ENCODE assay signal across 11 cellular contexts in the genomic region with DNA sequence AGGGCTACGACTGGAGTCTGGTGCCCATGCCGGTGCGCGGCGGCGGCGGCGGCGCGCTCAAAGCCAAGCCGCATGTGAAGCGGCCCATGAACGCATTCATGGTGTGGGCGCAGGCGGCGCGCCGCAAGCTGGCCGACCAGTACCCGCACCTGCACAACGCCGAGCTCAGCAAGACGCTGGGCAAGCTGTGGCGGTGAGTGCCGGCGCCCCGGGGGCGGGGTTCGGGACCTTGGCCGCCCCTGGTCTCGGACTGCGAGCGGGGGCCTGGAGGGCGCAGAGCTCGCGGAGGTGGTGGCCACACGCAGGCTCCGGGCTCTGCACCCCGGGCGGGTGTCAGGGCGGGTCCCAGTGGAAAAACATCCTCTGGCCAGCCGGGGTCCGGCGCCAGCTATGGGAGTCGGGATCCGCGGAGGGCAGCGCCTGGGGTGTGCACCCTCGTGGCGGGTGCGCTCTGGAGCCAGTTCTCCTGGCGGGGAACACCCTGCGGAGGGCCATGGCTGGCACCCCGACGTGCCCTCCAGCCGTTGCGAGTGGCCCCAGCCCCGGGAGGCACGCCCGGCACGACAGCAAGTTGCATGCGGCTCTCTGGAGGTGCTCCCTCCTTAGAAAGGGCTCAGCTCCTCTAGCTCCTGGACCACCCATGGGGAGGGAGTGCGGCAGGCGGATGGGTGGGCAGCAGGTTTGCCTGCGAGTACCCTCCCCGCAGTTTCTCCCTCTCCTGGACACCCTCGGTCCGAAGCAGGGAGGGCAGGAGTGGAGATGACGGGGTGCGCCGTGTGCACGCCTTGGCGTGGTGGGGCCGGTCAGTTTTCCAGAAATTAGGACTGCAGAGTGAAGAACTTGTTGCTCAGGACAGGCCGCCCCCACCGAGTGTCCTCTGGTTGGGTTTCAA. TPM values are rescaled to one million over a fixed set of nuclear protein-coding genes. Genes with fewer than 3 reads are reported as not detected.
DNase-seq lines count a peak whose midpoint lies in the region; TF ChIP-seq lines count a peak whose summit lies in the region.
"Had no signal": no experiment of that assay in that cellular context is flagged by ENCODE, and none has a peak within 500 bp of the region (broad histone marks: within the 10 kb centered on the region; RNA-seq: fewer than 3 reads in every experiment).

No MANE protein-coding gene starts in this region.

- peak overlapping the region; percentile 31 to 70 for H3K4me3 Mint-ChIP-seq in CD14-positive monocyte
- H3K4me3 Mint-ChIP-seq: T-helper 1 cell treated with Interleukin-12 subunit alpha and Interleukin-12 subunit beta and Interleukin-4 antibody, amounts not matched to agents 30 μg/mL and 1 μg/mL, for 36 hours had no signal

- H3K27me3 ChIP-seq in ectodermal cell (ENCODE audit: control insufficient read depth, insufficient read depth, low read length, poor library complexity, severe bottlenecking): peaks cover 66% of the 10 kb centered on the region
- H3K27me3 ChIP-seq in osteoblast (ENCODE audit: insufficient read depth, low read length): peaks cover 68% of the 10 kb centered on the region
- peaks cover 4 to 5% of the 10 kb centered on the region in 2 donors for H3K27me3 ChIP-seq in uterus

- H3K79me2 ChIP-seq in osteoblast (ENCODE audit: insufficient read depth, low read length): no peaks in the 10 kb centered on the region

- peaks cover 24% of the 10 kb centered on the region for H3K4me1 ChIP-seq in ectodermal cell (ENCODE audit: control insufficient read depth, insufficient read depth, low read length)
- H3K4me1 ChIP-seq in osteoblast (ENCODE audit: insufficient read depth, low read length): no peaks in the 10 kb centered on the region
- H3K4me1 ChIP-seq in uterus: peaks cover 0 to 16% of the 10 kb centered on the region in 2 donors

- H3K9me3 ChIP-seq in ectodermal cell (ENCODE audit: control insufficient read depth, low read length) (no peaks in the 10 kb centered on the region), osteoblast (ENCODE audit: low read depth, low read length) (no peaks in the 10 kb centered on the region), uterus (no peaks in the 10 kb centered on the region)
- H3K9me3 ChIP-seq: left lung had no signal

- no peak for TF ChIP-seq CTCF in CD14-positive monocyte (IDR thresholded peaks at IDR 0.05)
- no peak for TF ChIP-seq CTCF in LNCaP clone FGC (IDR thresholded peaks at IDR 0.05; ENCODE audit: control insufficient read depth, extremely low read depth, insufficient read depth)
- TF ChIP-seq CTCF in osteoblast (IDR thresholded peaks at IDR 0.05; ENCODE audit: extremely low read depth, low read depth, low read length): no peak
- no peak for TF ChIP-seq CTCF in uterus (IDR thresholded peaks at IDR 0.05)

- no peak for TF ChIP-seq POLR2A in uterus (IDR thresholded peaks at IDR 0.05)

- intact Hi-C loops in CD14-positive monocyte (cut with micrococcal nuclease) (no loop called here), uterus (cut with DNase I; ENCODE audit: low total_unique reads) (no loop called here)

- no peaks in the 10 kb centered on the region for H3K36me3 Mint-ChIP-seq in CD14-positive monocyte

- peaks cover 2% of the 10 kb centered on the region for H3K4me1 Mint-ChIP-seq in CD14-positive monocyte

- no peaks in the 10 kb centered on the region for H4K20me1 ChIP-seq in osteoblast (ENCODE audit: insufficient read depth, low read length)

- peak overlapping the region; percentile 52 for H3K4me3 ChIP-seq in LNCaP clone FGC (ENCODE audit: low read depth, low read length)
- H3K4me3 ChIP-seq in ectodermal cell (ENCODE audit: insufficient read depth, low read depth, low read length): peak overlapping the region; percentile 32
- no peak overlapping the region for H3K4me3 ChIP-seq in osteoblast (ENCODE audit: insufficient read depth, low read length)
- H3K4me3 ChIP-seq in uterus: peak overlapping the region in 1 of 2 donors; percentile 37

- peaks cover 0 to 9% (median 0%) of the 10 kb centered on the region in 7 donors for H3K9me3 Mint-ChIP-seq in CD14-positive monocyte
- H3K9me3 Mint-ChIP-seq: T-helper 1 cell treated with Interleukin-12 subunit alpha and Interleukin-12 subunit beta and Interleukin-4 antibody, amounts not matched to agents 30 μg/mL and 1 μg/mL, for 36 hours had no signal

- WGBS in ectodermal cell, 2 experiments: 11 to 14% methylated on average over 76 of the region's 76 CpGs

- DNase-seq in CD14-positive monocyte (ENCODE audit: low spot score) (no peak), LNCaP clone FGC (ENCODE audit: low read depth) (no peak), osteoblast (ENCODE audit: insufficient read length, low spot score, missing footprints) (peak; percentile 93), medulla oblongata (ENCODE audit: extremely low spot score) (no peak), kidney glomerular epithelial cell (lab: John Stamatoyannopoulos, UW) (no peak), uterus (no peak)
- DNase-seq in activated CD8-positive, alpha-beta memory T cell treated with anti-CD3 and anti-CD28 coated beads, Interleukin-2, amount 50 U/mL, for 48 hours: no peak
- DNase-seq: brain microvascular endothelial cell, left lung had no signal

- peaks cover 35 to 60% (median 52%) of the 10 kb centered on the region in 3 donors for H3K27me3 Mint-ChIP-seq in CD14-positive monocyte (ENCODE audit: low read depth in 3 of 3)

- no peak overlapping the region for H2AFZ ChIP-seq in osteoblast (ENCODE audit: low read length)

- no peak overlapping the region for H3K27ac ChIP-seq in ectodermal cell (ENCODE audit: insufficient read depth, low read depth, low read length, poor library complexity, severe bottlenecking)
- H3K27ac ChIP-seq in osteoblast (ENCODE audit: low read depth, low read length): no peak overlapping the region
- no peak overlapping the region for H3K27ac ChIP-seq in uterus
- H3K27ac ChIP-seq: brain microvascular endothelial cell, left lung had no signal

- no peak overlapping the region for H3K4me2 ChIP-seq in osteoblast (ENCODE audit: insufficient read depth, low read length)

- no peak overlapping the region for H3K27ac Mint-ChIP-seq in CD14-positive monocyte
- H3K27ac Mint-ChIP-seq: T-helper 1 cell treated with Interleukin-12 subunit alpha and Interleukin-12 subunit beta and Interleukin-4 antibody, amounts not matched to agents 30 μg/mL and 1 μg/mL, for 36 hours had no signal

- no peaks in the 10 kb centered on the region for H3K36me3 ChIP-seq in ectodermal cell (ENCODE audit: control insufficient read depth, insufficient read depth, low read length)
- no peaks in the 10 kb centered on the region for H3K36me3 ChIP-seq in osteoblast (ENCODE audit: insufficient read depth, low read length)
- no peaks in the 10 kb centered on the region for H3K36me3 ChIP-seq in uterus
- H3K36me3 ChIP-seq: brain microvascular endothelial cell, left lung had no signal

RNA-seq across cellular contexts. Expression of gene SOX8, which starts 0.8 kb away (rescaled TPM):
- not detected for polyA plus RNA-seq in CD14-positive monocyte
- 2.9 TPM for polyA plus RNA-seq in ectodermal cell (2013, experiment 1 of 4)
- 3.7 TPM for polyA plus RNA-seq in ectodermal cell (2013, experiment 2 of 4)
- 4.2 TPM for polyA plus RNA-seq in ectodermal cell (2013, experiment 3 of 4)
- polyA plus RNA-seq in ectodermal cell (2013, experiment 4 of 4): 4.1 TPM
- under 0.01 TPM in 1 of 2 replicates, not detected in the other for total RNA-seq in osteoblast
- 1 to 10 TPM in 2 of 4 donors, under 1 TPM in 1, not detected in 1; under 0.01 to 6.4 (median 1.1) TPM for total RNA-seq in uterus

RNA-seq across cellular contexts. Expression of gene LMF1, which starts 11.6 kb away (rescaled TPM):
- polyA plus RNA-seq in CD14-positive monocyte: 10 to 100 TPM in 1 of 2 donors, 1 to 10 TPM in 1; 5.9 to 10.6 TPM
- 14.8 TPM for polyA plus RNA-seq in ectodermal cell (2013, experiment 1 of 4)
- polyA plus RNA-seq in ectodermal cell (2013, experiment 2 of 4): 13.8 TPM
- polyA plus RNA-seq in ectodermal cell (2013, experiment 3 of 4): 10.0 TPM
- 12.3 TPM for polyA plus RNA-seq in ectodermal cell (2013, experiment 4 of 4)
- 25.3 and 35.8 TPM in 2 replicates for total RNA-seq in osteoblast
- total RNA-seq in uterus: 10 to 100 TPM; 21.8 to 47.9 (median 36.0) TPM
